In genomic region chr15:36771826-36772225, GRCh38 we compare ENCODE assay signal across 7 cellular contexts.
"Had no signal": no experiment of that assay in that cellular context is flagged by ENCODE, and none has a peak within 500 bp of the region (broad histone marks: within the 10 kb centered on the region; RNA-seq: fewer than 3 reads in every experiment).

No MANE protein-coding gene starts in this region.

- DNase-seq: H9, HCEC 1CT, KBM-7 had no signal

- H3K27ac ChIP-seq: HL-60, KMS-11 had no signal

- H3K4me3 ChIP-seq: GM23338 had no signal

- ATAC-seq: GM23338, HepG2 had no signal
